11 cellular contexts compared by ENCODE assay signal in the genomic region with DNA sequence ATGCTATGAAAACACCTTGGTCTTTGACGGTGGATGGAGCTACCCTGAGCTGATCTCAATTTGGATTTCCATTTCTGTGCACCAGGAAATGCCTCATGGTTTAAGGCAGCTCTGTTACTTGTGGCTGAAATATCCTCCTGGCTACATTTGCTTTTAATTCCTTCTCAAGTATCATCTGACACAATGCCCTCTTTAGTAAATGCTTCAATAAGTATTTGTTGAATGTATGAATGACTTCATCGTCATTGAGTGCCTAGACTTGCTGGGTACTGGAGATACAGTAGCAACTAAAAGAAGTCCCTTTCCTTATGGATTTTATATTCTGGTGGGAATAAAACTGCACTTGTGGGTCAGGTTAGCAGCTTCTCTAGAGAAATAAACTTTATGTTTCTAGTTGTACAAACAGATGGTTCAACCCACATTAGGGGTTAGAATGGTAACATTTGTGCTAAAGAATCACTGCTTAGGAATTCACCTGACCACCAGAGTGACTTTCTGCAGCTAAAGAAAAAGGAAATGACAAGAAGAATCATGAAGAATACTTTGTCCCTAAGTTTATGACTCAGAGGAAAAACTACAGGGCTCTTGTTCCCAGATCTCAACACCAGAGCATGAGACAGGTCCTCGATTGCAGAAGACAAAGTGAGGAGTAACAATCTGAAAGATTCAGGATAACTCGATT. TPM values are rescaled to one million over a fixed set of nuclear protein-coding genes. Genes with fewer than 3 reads are reported as not detected.
DNase-seq lines count a peak whose midpoint lies in the region; ATAC-seq and TF ChIP-seq lines count a peak whose summit lies in the region.
"Had no signal": no experiment of that assay in that cellular context is flagged by ENCODE, and none has a peak within 500 bp of the region (broad histone marks: within the 10 kb centered on the region; RNA-seq: fewer than 3 reads in every experiment).

No MANE protein-coding gene starts in this region.

- H3K27me3 ChIP-seq in fibroblast of lung (ENCODE audit: control insufficient read depth, insufficient read depth, low read length), result no peaks in the 10 kb centered on the region
- H3K27me3 ChIP-seq in ascending aorta, result no peaks in the 10 kb centered on the region
- H3K27me3 ChIP-seq: SJCRH30, vagina had no signal

- H3K9me3 ChIP-seq in fibroblast of lung (ENCODE audit: control insufficient read depth, insufficient read depth, low read depth, low read length), result no peaks in the 10 kb centered on the region
- peaks cover 14% of the 10 kb centered on the region in 2 donors for H3K9me3 ChIP-seq in ascending aorta

- intact Hi-C loops in ascending aorta (cut with DNase I), result no loop called here

- DNase-seq in A172 (ENCODE audit: low spot score), result peak; percentile 89
- peak; percentile 38 for DNase-seq in GM13976 (ENCODE audit: low spot score)
- peak; percentile 87 for DNase-seq in RPMI7951 (ENCODE audit: low read depth)
- peak; percentile 82 to 94 for DNase-seq in fibroblast of lung (ENCODE audit: low read depth in 2 of 2)
- no peak for DNase-seq in pons (ENCODE audit: low spot score)
- DNase-seq in ascending aorta (ENCODE audit: low spot score in 2 of 2), result no peak
- DNase-seq: SJCRH30; stimulated activated CD4-positive, alpha-beta T cell treated with anti-CD3 and anti-CD28 coated beads, Interleukin-2, amount 100 ng/mL, for 48 hours had no signal

- no peaks in the 10 kb centered on the region for H4K20me1 ChIP-seq in fibroblast of lung (ENCODE audit: control insufficient read depth, extremely low read depth, insufficient read depth, low read length)

- no peak overlapping the region for H3K9ac ChIP-seq in fibroblast of lung (ENCODE audit: insufficient read depth, low read length)

- peak overlapping the region; percentile 60 for H3K27ac ChIP-seq in fibroblast of lung (ENCODE audit: insufficient read depth, low read length)
- no peak overlapping the region for H3K27ac ChIP-seq in ascending aorta
- H3K27ac ChIP-seq: SJCRH30, vagina had no signal

- peak overlapping the region; percentile 49 for H3K4me2 ChIP-seq in fibroblast of lung (ENCODE audit: extremely low read depth, insufficient read depth, low read length)

- H3K4me1 ChIP-seq in fibroblast of lung (ENCODE audit: control insufficient read depth, extremely low read depth, insufficient read depth, low read length), result peaks cover 19% of the 10 kb centered on the region
- no peaks in the 10 kb centered on the region for H3K4me1 ChIP-seq in ascending aorta
- H3K4me1 ChIP-seq: vagina had no signal

- no peak for TF ChIP-seq CTCF in GM13976 (IDR thresholded peaks at IDR 0.05; ENCODE audit: borderline replicate concordance, control extremely low read depth, extremely low read depth, insufficient read depth, missing control alignments)
- no peak for TF ChIP-seq CTCF in fibroblast of lung (conservative IDR thresholded peaks at IDR 0.05 in 1 of 2, IDR thresholded peaks at IDR 0.05 in 1 of 2; ENCODE audit: low read depth in 1 of 2, low read length in 2 of 2)
- no peak for TF ChIP-seq CTCF in ascending aorta (IDR thresholded peaks at IDR 0.05)

- no peaks in the 10 kb centered on the region for H3K36me3 ChIP-seq in fibroblast of lung (ENCODE audit: control insufficient read depth, insufficient read depth, low read length)
- H3K36me3 ChIP-seq in ascending aorta, result no peaks in the 10 kb centered on the region
- H3K36me3 ChIP-seq: SJCRH30, vagina had no signal

- ATAC-seq in GM19395 (IDR thresholded peaks at IDR 0.05; ENCODE audit: unreplicated experiment) (no peak), GM19324 (IDR thresholded peaks at IDR 0.05; ENCODE audit: low FRiP score, unreplicated experiment) (no peak)

- in situ Hi-C loops in GM13976 (cut with MboI; ENCODE audit: low sequenced_read_pairs, unreplicated experiment), result no loop called here

- no peaks in the 10 kb centered on the region for H3K79me2 ChIP-seq in fibroblast of lung (ENCODE audit: control insufficient read depth, insufficient read depth, low read length)

- H3K4me3 ChIP-seq in fibroblast of lung (replicated peaks in 1 of 4; ENCODE audit: control extremely low read depth in 1 of 4, insufficient read depth in 1 of 4, low read depth in 3 of 4, low read length in 4 of 4) (no peak overlapping the region), ascending aorta (no peak overlapping the region)
- H3K4me3 ChIP-seq: SJCRH30, vagina had no signal

- peak overlapping the region; percentile 5 for H2AFZ ChIP-seq in fibroblast of lung (ENCODE audit: low read length)

RNA-seq across cellular contexts. Expression of a gene that starts 21.8 kb away (rescaled TPM):
- total RNA-seq in A172 (2014; rRNA removed; shearing (Covaris generic)), result 10.4 and 14.3 TPM in 2 replicates
- 6.3 and 7.6 TPM in 2 replicates for total RNA-seq in RPMI7951 (2014; rRNA removed; shearing (Covaris generic))
- total RNA-seq in fibroblast of lung (7.2 and 8.9 TPM in 2 replicates), ascending aorta (6.9 TPM)
- polyA plus RNA-seq in fibroblast of lung, result 17.6 and 19.4 TPM in 2 replicates
- polyA plus RNA-seq in fibroblast of lung (2012), result 20.4 and 21.3 TPM in 2 replicates
- 0.08 and 4.2 TPM in 2 replicates for polyA minus RNA-seq in fibroblast of lung (ENCODE audit: low replicate concordance)

Comparison
In these comparisons a context has a peak if more than half of its experiments do, and no peak if none do; other contexts are left out.
1. DNase-seq: peak in A172 (single experiment), GM13976 (single experiment), RPMI7951 (single experiment) and fibroblast of lung (2 of 2); none in pons (single experiment) and ascending aorta (0 of 2).